ENCODE assay signal across 17 cellular contexts in genomic region chr10:129771024-129771423, GRCh38.
"Had no signal": no experiment of that assay in that cellular context is flagged by ENCODE, and none has a peak within 500 bp of the region (broad histone marks: within the 10 kb centered on the region; RNA-seq: fewer than 3 reads in every experiment).

No MANE protein-coding gene starts in this region.

- ATAC-seq: left lobe of liver, pancreas had no signal

- FAIRE-seq: pancreas had no signal

- H3K4me3 ChIP-seq: esophagus squamous epithelium, pancreas, SJCRH30, skin epidermis had no signal

- H3K9me3 ChIP-seq: pancreas, SJCRH30 had no signal

- H3K9me3 Mint-ChIP-seq: activated T-helper 2 cell treated with anti-CD3 and anti-CD28 coated beads, Interferon-gamma antibody, Interleukin-2, Interleukin-4, amounts not matched to agents 10 μg/mL and 5 μg/mL and 100 μg/mL, durations not matched to agents 14 hours and 24 hours and 36 hours; brain; nephron had no signal

- H3K27ac Mint-ChIP-seq: activated CD4-positive, alpha-beta memory T cell treated with anti-CD3 and anti-CD28 coated beads, Interleukin-2, amount 10 ng/mL, durations not matched to agents 7 days and 5 days; activated naive CD8-positive, alpha-beta T cell; activated T-helper 2 cell treated with anti-CD3 and anti-CD28 coated beads, Interferon-gamma antibody, Interleukin-2, Interleukin-4, amounts not matched to agents 10 μg/mL and 5 μg/mL and 100 μg/mL, durations not matched to agents 14 hours and 24 hours and 36 hours; nephron had no signal

- DNase-seq: activated CD4-positive, alpha-beta memory T cell treated with anti-CD3 and anti-CD28 coated beads, Interleukin-2, amount 10 ng/mL, durations not matched to agents 7 days and 5 days; activated CD4-positive, alpha-beta T cell treated with anti-CD3 and anti-CD28 coated beads for 1 hour; activated T-cell treated with anti-CD3 and anti-CD28 coated beads for 4 hours; amygdala; esophagus squamous epithelium; foreskin fibroblast; glutamatergic neuron; retina; SJCRH30; trophoblast cell had no signal

- H3K36me3 Mint-ChIP-seq: brain had no signal

- H3K4me3 Mint-ChIP-seq: activated CD4-positive, alpha-beta memory T cell treated with anti-CD3 and anti-CD28 coated beads, Interleukin-2, amount 10 ng/mL, durations not matched to agents 7 days and 5 days; activated naive CD8-positive, alpha-beta T cell; brain; nephron had no signal

- H3K36me3 ChIP-seq: SJCRH30 had no signal

- H3K4me1 ChIP-seq: esophagus squamous epithelium, pancreas, SJCRH30 had no signal

- H3K27me3 ChIP-seq: esophagus squamous epithelium, pancreas, SJCRH30 had no signal

- H3K27me3 Mint-ChIP-seq: activated CD4-positive, alpha-beta memory T cell treated with anti-CD3 and anti-CD28 coated beads, Interleukin-2, amount 10 ng/mL, durations not matched to agents 7 days and 5 days; activated naive CD8-positive, alpha-beta T cell had no signal

- H3K4me1 Mint-ChIP-seq: activated CD4-positive, alpha-beta memory T cell treated with anti-CD3 and anti-CD28 coated beads, Interleukin-2, amount 10 ng/mL, durations not matched to agents 7 days and 5 days; brain; nephron had no signal

- H3K27ac ChIP-seq: esophagus squamous epithelium, pancreas, SJCRH30, skin epidermis had no signal
